In the genomic region with DNA sequence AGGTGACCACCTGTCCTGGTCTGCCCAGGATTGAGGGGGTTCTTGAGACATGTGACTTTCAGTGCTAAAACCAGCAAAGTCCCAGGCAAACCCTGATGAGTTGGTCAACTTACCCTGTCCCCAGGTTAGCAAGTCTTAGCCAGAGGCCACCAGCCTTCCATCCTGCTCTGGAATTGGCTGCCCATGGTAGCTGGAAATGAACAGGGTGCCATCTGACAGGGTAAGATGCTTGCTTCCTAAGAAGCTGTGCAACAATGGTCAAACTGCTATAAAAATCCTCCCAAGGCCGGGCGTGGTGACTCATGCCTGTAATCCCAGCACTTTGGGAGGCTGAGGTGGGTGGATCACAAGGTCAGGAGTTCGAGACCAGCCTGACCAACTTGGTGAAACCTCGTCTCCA, we compare ENCODE assay signal across 16 cellular contexts. TPM values are rescaled to one million over a fixed set of nuclear protein-coding genes. Genes with fewer than 3 reads are reported as not detected.
DNase-seq lines count a peak whose midpoint lies in the region; ATAC-seq, FAIRE-seq and TF ChIP-seq lines count a peak whose summit lies in the region.
"Had no signal": no experiment of that assay in that cellular context is flagged by ENCODE, and none has a peak within 500 bp of the region (broad histone marks: within the 10 kb centered on the region; RNA-seq: fewer than 3 reads in every experiment).

No MANE protein-coding gene starts in this region.

- H3K4me1 ChIP-seq in K562 (replicated peaks in 1 of 2; ENCODE audit: control insufficient read depth in 2 of 2, insufficient read depth in 2 of 2, low read length in 2 of 2) = peaks cover 0 to 22% of the 10 kb centered on the region in 2 experiments; a peak in 4 of 5 replicates

- peak; percentile 47 for DNase-seq in activated CD4-positive, alpha-beta T cell treated with anti-CD3 and anti-CD28 coated beads, Interleukin-2, amount 10 ng/mL, durations not matched to agents 24 days and 14 days
- DNase-seq in activated CD4-positive, alpha-beta T cell treated with anti-CD3 and anti-CD28 coated beads, Interleukin-2, amount 10 ng/mL, durations not matched to agents 7 days and 5 days = no peak
- no peak for DNase-seq in K562 (ENCODE audit: extremely low read depth in 1 of 4, low spot score in 3 of 4)
- no peak for DNase-seq in urothelium cell line (ENCODE audit: low spot score)
- DNase-seq in RKO (ENCODE audit: low spot score) = no peak
- DNase-seq in foreskin melanocyte = no peak
- no peak for DNase-seq in HUDEP-2 (lab: John Stamatoyannopoulos, UW; ENCODE audit: unreplicated experiment in 76 of 76)
- DNase-seq: CD4-positive, alpha-beta memory T cell; DMS79 treated with DMSO at 0.1 percent for 48 hours; GOT3; H7 had no signal

- no peak overlapping the region for H3K4me3 Mint-ChIP-seq in activated CD4-positive, alpha-beta T cell treated with anti-CD3 and anti-CD28 coated beads, Interleukin-2, amount 10 ng/mL, durations not matched to agents 24 days and 14 days
- H3K4me3 Mint-ChIP-seq in activated CD4-positive, alpha-beta T cell treated with anti-CD3 and anti-CD28 coated beads, Interleukin-2, amount 10 ng/mL, durations not matched to agents 7 days and 5 days = no peak overlapping the region
- H3K4me3 Mint-ChIP-seq in nephron = no peak overlapping the region
- H3K4me3 Mint-ChIP-seq: CD4-positive, alpha-beta memory T cell had no signal

- no peaks in the 10 kb centered on the region for H3K36me3 Mint-ChIP-seq in activated CD4-positive, alpha-beta T cell treated with anti-CD3 and anti-CD28 coated beads, Interleukin-2, amount 10 ng/mL, durations not matched to agents 24 days and 14 days (ENCODE audit: low read depth)
- H3K36me3 Mint-ChIP-seq in activated CD4-positive, alpha-beta T cell treated with anti-CD3 and anti-CD28 coated beads, Interleukin-2, amount 10 ng/mL, durations not matched to agents 7 days and 5 days (ENCODE audit: low read depth) = no peaks in the 10 kb centered on the region
- H3K36me3 Mint-ChIP-seq in nephron (ENCODE audit: low read depth) = no peaks in the 10 kb centered on the region
- H3K36me3 Mint-ChIP-seq: CD4-positive, alpha-beta memory T cell had no signal

- intact Hi-C loops in activated CD4-positive, alpha-beta T cell treated with anti-CD3 and anti-CD28 coated beads, Interleukin-2, amount 10 ng/mL, durations not matched to agents 24 days and 14 days (cut with micrococcal nuclease) = no loop called here
- intact Hi-C loops in K562 (cut with micrococcal nuclease) = no loop called here

- WGBS in K562 (ENCODE audit: insufficient coverage, low coverage, missing lambda C conversion rate) = 10% methylated on average over 4 of the region's 4 CpGs

- FAIRE-seq in K562 (lab: Jason Lieb, UNC) (no peak), urothelium cell line (lab: Jason Lieb, UNC) (peak; percentile 75)
- FAIRE-seq: A549, GM12878 had no signal

- no peak for TF ChIP-seq POLR2A in K562 (conservative IDR thresholded peaks at IDR 0.05)

- no peak for TF ChIP-seq RAD21 in K562 (CRISPR knock-in tag; conservative IDR thresholded peaks at IDR 0.05 in 1 of 2, IDR thresholded peaks at IDR 0.05 in 1 of 2)

- POLR2A ChIA-PET in activated CD4-positive, alpha-beta T cell treated with anti-CD3 and anti-CD28 coated beads, Interleukin-2, amount 10 ng/mL, durations not matched to agents 7 days and 5 days (lab: Charles Lee) = no interaction called here
- POLR2A ChIA-PET in K562 (lab: Yijun Ruan, JAX) = interaction anchor here (0.9 to 1.2 kb wide), 2 partner anchors 11 to 94 kb away, joined by 4 to 5 read pairs; no protein-coding TSS in a partner anchor

- peaks cover 1% of the 10 kb centered on the region for H3K4me1 Mint-ChIP-seq in activated CD4-positive, alpha-beta T cell treated with anti-CD3 and anti-CD28 coated beads, Interleukin-2, amount 10 ng/mL, durations not matched to agents 24 days and 14 days
- no peaks in the 10 kb centered on the region for H3K4me1 Mint-ChIP-seq in activated CD4-positive, alpha-beta T cell treated with anti-CD3 and anti-CD28 coated beads, Interleukin-2, amount 10 ng/mL, durations not matched to agents 7 days and 5 days
- peaks cover 75% of the 10 kb centered on the region for H3K4me1 Mint-ChIP-seq in nephron

- no peak overlapping the region for H3K4me3 ChIP-seq in K562
- H3K4me3 ChIP-seq: A549, BLaER1, GM12878 had no signal

- BruUV-seq in K562 (replicated peaks; lab: Mats Ljungman, UMichigan) = no TSS peak

- H3K79me2 ChIP-seq in K562 (ENCODE audit: control insufficient read depth, insufficient read depth, low read length) = no peaks in the 10 kb centered on the region

- H3K27ac ChIP-seq in K562 (ENCODE audit: extremely low read depth, low read depth, low read length) = no peak overlapping the region
- H3K27ac ChIP-seq: 22Rv1, BLaER1 had no signal

- H3K9ac ChIP-seq in K562 (ENCODE audit: insufficient read depth in 1 of 2, low read depth in 2 of 2, low read length in 2 of 2) = no peak overlapping the region
- H3K9ac ChIP-seq: BLaER1 had no signal

- in situ Hi-C loops in K562 (cut with MboI) = no loop called here

- peaks cover 7 to 29% of the 10 kb centered on the region in 2 experiments; a peak in 4 of 5 replicates for H3K27me3 ChIP-seq in K562 (ENCODE audit: control insufficient read depth in 2 of 2, insufficient read depth in 2 of 2, low read length in 2 of 2)

- no peaks in the 10 kb centered on the region for H3K9me3 Mint-ChIP-seq in activated CD4-positive, alpha-beta T cell treated with anti-CD3 and anti-CD28 coated beads, Interleukin-2, amount 10 ng/mL, durations not matched to agents 24 days and 14 days
- no peaks in the 10 kb centered on the region for H3K9me3 Mint-ChIP-seq in activated CD4-positive, alpha-beta T cell treated with anti-CD3 and anti-CD28 coated beads, Interleukin-2, amount 10 ng/mL, durations not matched to agents 7 days and 5 days
- H3K9me3 Mint-ChIP-seq in nephron = no peaks in the 10 kb centered on the region
- H3K9me3 Mint-ChIP-seq: CD4-positive, alpha-beta memory T cell had no signal

- 0 out of 2 replicates have a peak, but pooled peaks cover 3% of the 10 kb centered on the region for H4K20me1 ChIP-seq in K562 (replicated peaks; ENCODE audit: control insufficient read depth, insufficient read depth, low read length)

- no peaks in the 10 kb centered on the region for H3K9me3 ChIP-seq in K562 (replicated peaks; ENCODE audit: control insufficient read depth, insufficient read depth, low read depth, low read length)
- H3K9me3 ChIP-seq: A549, BLaER1 had no signal

- no peak for TF ChIP-seq EP300 in K562 (IDR thresholded peaks at IDR 0.05; ENCODE audit: low read length)

- H3K9me1 ChIP-seq in K562 (ENCODE audit: control insufficient read depth, insufficient read depth, low read length) = no peaks in the 10 kb centered on the region

- H3K27me3 Mint-ChIP-seq in activated CD4-positive, alpha-beta T cell treated with anti-CD3 and anti-CD28 coated beads, Interleukin-2, amount 10 ng/mL, durations not matched to agents 24 days and 14 days = peaks cover 32% of the 10 kb centered on the region
- H3K27me3 Mint-ChIP-seq in activated CD4-positive, alpha-beta T cell treated with anti-CD3 and anti-CD28 coated beads, Interleukin-2, amount 10 ng/mL, durations not matched to agents 7 days and 5 days = peaks cover 31% of the 10 kb centered on the region
- peaks cover 42% of the 10 kb centered on the region for H3K27me3 Mint-ChIP-seq in nephron (ENCODE audit: low read depth)

- H3K27ac Mint-ChIP-seq in activated CD4-positive, alpha-beta T cell treated with anti-CD3 and anti-CD28 coated beads, Interleukin-2, amount 10 ng/mL, durations not matched to agents 24 days and 14 days = no peak overlapping the region
- no peak overlapping the region for H3K27ac Mint-ChIP-seq in activated CD4-positive, alpha-beta T cell treated with anti-CD3 and anti-CD28 coated beads, Interleukin-2, amount 10 ng/mL, durations not matched to agents 7 days and 5 days
- peak overlapping the region; percentile 56 to 83 (median 76) for H3K27ac Mint-ChIP-seq in nephron
- H3K27ac Mint-ChIP-seq: CD4-positive, alpha-beta memory T cell had no signal

- H3K4me2 ChIP-seq in K562 (ENCODE audit: insufficient read depth, low read length) = no peak overlapping the region
- H3K4me2 ChIP-seq: A549, BLaER1 had no signal

- no peak for ATAC-seq in K562
- ATAC-seq: A549, GM12878 had no signal

- CTCF ChIA-PET in activated CD4-positive, alpha-beta T cell treated with anti-CD3 and anti-CD28 coated beads, Interleukin-2, amount 10 ng/mL, durations not matched to agents 7 days and 5 days (lab: Charles Lee) = interaction anchor here (0.8 to 2.5 kb wide), 4 partner anchors 8 to 18 kb away, joined by 3 to 11 read pairs (median 5); no protein-coding TSS in a partner anchor
- CTCF ChIA-PET in K562 (lab: Yijun Ruan, JAX; ENCODE audit: low intra/inter-chr PET ratio) = no interaction called here

- H3K36me3 ChIP-seq in K562 (ENCODE audit: control insufficient read depth, insufficient read depth, low read length) = no peaks in the 10 kb centered on the region
- H3K36me3 ChIP-seq: BLaER1 had no signal

- TF ChIP-seq CTCF in K562 (IDR thresholded peaks at IDR 0.05 in 2 of 3, conservative IDR thresholded peaks at IDR 0.05 in 1 of 3; ENCODE audit: insufficient read depth in 2 of 3, low read depth in 1 of 3, low read length in 3 of 3) (no peak), nephron (IDR thresholded peaks at IDR 0.05; ENCODE audit: unreplicated experiment in 3 of 3) (no peak)

- no peak overlapping the region for H2AFZ ChIP-seq in K562 (ENCODE audit: low read depth, low read length)

RNA-seq across cellular contexts. Expression of gene MTMR4, which starts 22.8 kb away (rescaled TPM):
- total RNA-seq in activated CD4-positive, alpha-beta T cell treated with anti-CD3 and anti-CD28 coated beads, Interleukin-2, amount 10 ng/mL, durations not matched to agents 24 days and 14 days = 84.2 and 89.0 TPM in 2 replicates
- total RNA-seq in activated CD4-positive, alpha-beta T cell treated with anti-CD3 and anti-CD28 coated beads, Interleukin-2, amount 10 ng/mL, durations not matched to agents 7 days and 5 days = 10 to 100 TPM; 48.9 to 55.9 TPM
- 160 and 172 TPM in 2 replicates for total RNA-seq in K562 (2011; cell fraction: chromatin; rRNA removed; ENCODE audit: low replicate concordance)
- total RNA-seq in K562 (2011; cell fraction: nucleolus; rRNA removed) = 62.4 and 79.2 TPM in 2 replicates
- 88.1 and 88.9 TPM in 2 replicates for total RNA-seq in K562 (2011; cell fraction: nucleoplasm; rRNA removed)
- total RNA-seq in K562 (2014; rRNA removed) (28.7 and 40.9 TPM in 2 replicates), K562 (2014; rRNA removed; fragmentation: Illumina TruSeq; extraction: Trizol) (28.4 and 28.5 TPM in 2 replicates), K562 (2015; rRNA removed; fragmentation: Illumina TruSeq; extraction: Trizol) (32.5 and 35.9 TPM in 2 replicates), K562 (2021) (43.7 and 45.7 TPM in 2 replicates)
- polyA plus RNA-seq in K562 (2011; rRNA removed) (44.6 and 57.3 TPM in 2 replicates), K562 (2014; fragmentation: Illumina TruSeq; extraction: Trizol) (25.7 and 29.4 TPM in 2 replicates), K562 (2014; fragmentation: Nextera tagmentation; extraction: Ambion mirVana) (1 to 10 TPM; 8.8 to 9.1 TPM), K562 (2014; rRNA removed) (22.7 and 27.4 TPM in 2 replicates)
- polyA plus RNA-seq in K562 (2011; cell fraction: cytosol; rRNA removed) = 29.4 and 34.9 TPM in 2 replicates
- polyA plus RNA-seq in K562 (2011; cell fraction: nucleus; rRNA removed) = 111 TPM in 2 replicates
- 15.8 and 19.3 TPM in 2 replicates for polyA plus RNA-seq in K562 (2012)
- polyA minus RNA-seq in K562 (2011; rRNA and poly(A)+ RNA removed) = 86.8 and 126 TPM in 2 replicates
- polyA minus RNA-seq in K562 (2011; cell fraction: cytosol; rRNA and poly(A)+ RNA removed) = 29.8 and 38.3 TPM in 2 replicates
- polyA minus RNA-seq in K562 (2011; cell fraction: nucleus; rRNA and poly(A)+ RNA removed) = 23.7 and 38.2 TPM in 2 replicates

RNA-seq across cellular contexts. Expression of gene HSF5, which starts 49.1 kb away (rescaled TPM):
- total RNA-seq in activated CD4-positive, alpha-beta T cell treated with anti-CD3 and anti-CD28 coated beads, Interleukin-2, amount 10 ng/mL, durations not matched to agents 24 days and 14 days = 0.80 and 0.91 TPM in 2 replicates
- total RNA-seq in activated CD4-positive, alpha-beta T cell treated with anti-CD3 and anti-CD28 coated beads, Interleukin-2, amount 10 ng/mL, durations not matched to agents 7 days and 5 days = under 1 TPM; 0.77 to 0.89 TPM
- 0.07 TPM in 1 of 2 replicates, not detected in the other for total RNA-seq in K562 (2011; cell fraction: chromatin; rRNA removed; ENCODE audit: low replicate concordance)
- total RNA-seq in K562 (2011; cell fraction: nucleolus; rRNA removed) = under 0.01 and 0.13 TPM in 2 replicates
- 0.15 TPM in 1 of 2 replicates, not detected in the other for total RNA-seq in K562 (2011; cell fraction: nucleoplasm; rRNA removed)
- total RNA-seq in K562 (2014; rRNA removed) = not detected in 2 replicates
- total RNA-seq in K562 (2014; rRNA removed; fragmentation: Illumina TruSeq; extraction: Trizol) = not detected in 2 replicates
- total RNA-seq in K562 (2015; rRNA removed; fragmentation: Illumina TruSeq; extraction: Trizol) = not detected in 2 replicates
- total RNA-seq in K562 (2021) = not detected in 2 replicates
- not detected in 2 replicates for polyA plus RNA-seq in K562 (2011; rRNA removed)
- polyA plus RNA-seq in K562 (2011; cell fraction: cytosol; rRNA removed) = not detected in 2 replicates
- not detected in 2 replicates for polyA plus RNA-seq in K562 (2011; cell fraction: nucleus; rRNA removed)
- polyA plus RNA-seq in K562 (2012) = not detected in 2 replicates
- polyA plus RNA-seq in K562 (2014; fragmentation: Illumina TruSeq; extraction: Trizol) = not detected in 2 replicates
- not detected for polyA plus RNA-seq in K562 (2014; fragmentation: Nextera tagmentation; extraction: Ambion mirVana)
- 0.04 TPM in 1 of 2 replicates, not detected in the other for polyA plus RNA-seq in K562 (2014; rRNA removed)
- not detected in 2 replicates for polyA minus RNA-seq in K562 (2011; rRNA and poly(A)+ RNA removed)
- not detected in 2 replicates for polyA minus RNA-seq in K562 (2011; cell fraction: cytosol; rRNA and poly(A)+ RNA removed)
- not detected in 2 replicates for polyA minus RNA-seq in K562 (2011; cell fraction: nucleus; rRNA and poly(A)+ RNA removed)
- total RNA-seq: H7 had no signal
- polyA plus RNA-seq: A549 had no signal

Comparison
In these comparisons a context has a peak if more than half of its experiments do, and no peak if none do; other contexts are left out.
1. H3K27ac Mint-ChIP-seq: peak in nephron (3 of 3); none in activated CD4-positive, alpha-beta T cell treated with anti-CD3 and anti-CD28 coated beads, Interleukin-2, amount 10 ng/mL, durations not matched to agents 24 days and 14 days (single experiment) and activated CD4-positive, alpha-beta T cell treated with anti-CD3 and anti-CD28 coated beads, Interleukin-2, amount 10 ng/mL, durations not matched to agents 7 days and 5 days (single experiment).